24 cellular contexts compared by ENCODE assay signal in genomic region chr2:177748360-177748759, GRCh38.
"Had no signal": no experiment of that assay in that cellular context is flagged by ENCODE, and none has a peak within 500 bp of the region (broad histone marks: within the 10 kb centered on the region; RNA-seq: fewer than 3 reads in every experiment).

No MANE protein-coding gene starts in this region.

- H3K9me3 ChIP-seq: gastrocnemius medialis, mucosa of descending colon, prostate gland, right atrium auricular region, suprapubic skin, transverse colon, upper lobe of right lung, uterus had no signal

- H3K4me3 ChIP-seq: coronary artery, gastrocnemius medialis, lung, mucosa of descending colon, prostate gland, right atrium auricular region, smooth muscle cell, suprapubic skin, transverse colon, upper lobe of right lung, uterus had no signal

- DNase-seq: effector memory CD8-positive, alpha-beta T cell; foreskin fibroblast; gastrocnemius medialis; head of caudate nucleus; mucosa of descending colon; naive B cell; nucleus accumbens; stimulated activated CD4-positive, alpha-beta T cell treated with anti-CD3 and anti-CD28 coated beads, Interleukin-12 subunit alpha, Interleukin-12 subunit beta, amount 100 ng/mL, for 4 hours; stimulated activated CD4-positive, alpha-beta T cell treated with anti-CD3 and anti-CD28 coated beads, Interleukin-1b, Interleukin-23, amount 100 ng/mL, for 48 hours; stimulated activated CD4-positive, alpha-beta T cell treated with anti-CD3 and anti-CD28 coated beads, Interleukin-4, amount 100 ng/mL, for 1 hour; stimulated activated CD8-positive, alpha-beta memory T cell treated with anti-CD3 and anti-CD28 coated beads, Interleukin-4, amount 100 ng/mL, for 48 hours; stimulated activated naive CD4-positive, alpha-beta T cell; stimulated activated naive CD8-positive, alpha-beta T cell treated with anti-CD3 and anti-CD28 coated beads, Interleukin-15, amount 100 ng/mL, for 72 hours; transverse colon; upper lobe of right lung; uterus had no signal

- H3K27ac Mint-ChIP-seq: effector memory CD8-positive, alpha-beta T cell; memory B cell; naive B cell; natural killer cell treated with Interleukin-12 subunit alpha and Interleukin-12 subunit beta and Interleukin-15 and Interleukin-18, amount 100 ng/mL, for 72 hours; stimulated activated naive CD8-positive, alpha-beta T cell treated with anti-CD3 and anti-CD28 coated beads, Interleukin-15, amount 100 ng/mL, for 72 hours had no signal

- H3K36me3 Mint-ChIP-seq: memory B cell; naive B cell; natural killer cell treated with Interleukin-12 subunit alpha and Interleukin-12 subunit beta and Interleukin-15 and Interleukin-18, amount 100 ng/mL, for 72 hours had no signal

- H3K4me2 ChIP-seq: smooth muscle cell had no signal

- H3K27me3 ChIP-seq: gastrocnemius medialis, right atrium auricular region, suprapubic skin, transverse colon, upper lobe of right lung, uterus had no signal

- H3K4me3 Mint-ChIP-seq: effector memory CD8-positive, alpha-beta T cell; memory B cell; naive B cell; natural killer cell treated with Interleukin-12 subunit alpha and Interleukin-12 subunit beta and Interleukin-15 and Interleukin-18, amount 100 ng/mL, for 72 hours; stimulated activated naive CD8-positive, alpha-beta T cell treated with anti-CD3 and anti-CD28 coated beads, Interleukin-15, amount 100 ng/mL, for 72 hours had no signal

- H3K4me1 Mint-ChIP-seq: memory B cell, naive B cell had no signal

- H3K9me3 Mint-ChIP-seq: effector memory CD8-positive, alpha-beta T cell; memory B cell; naive B cell; natural killer cell treated with Interleukin-12 subunit alpha and Interleukin-12 subunit beta and Interleukin-15 and Interleukin-18, amount 100 ng/mL, for 72 hours; stimulated activated naive CD8-positive, alpha-beta T cell treated with anti-CD3 and anti-CD28 coated beads, Interleukin-15, amount 100 ng/mL, for 72 hours had no signal

- H3K36me3 ChIP-seq: gastrocnemius medialis, prostate gland, right atrium auricular region, suprapubic skin, transverse colon, upper lobe of right lung, uterus had no signal

- H3K27ac ChIP-seq: coronary artery, gastrocnemius medialis, prostate gland, right atrium auricular region, suprapubic skin, transverse colon, upper lobe of right lung, uterus had no signal
